ENCODE assay signal across 8 cellular contexts in the genomic region with DNA sequence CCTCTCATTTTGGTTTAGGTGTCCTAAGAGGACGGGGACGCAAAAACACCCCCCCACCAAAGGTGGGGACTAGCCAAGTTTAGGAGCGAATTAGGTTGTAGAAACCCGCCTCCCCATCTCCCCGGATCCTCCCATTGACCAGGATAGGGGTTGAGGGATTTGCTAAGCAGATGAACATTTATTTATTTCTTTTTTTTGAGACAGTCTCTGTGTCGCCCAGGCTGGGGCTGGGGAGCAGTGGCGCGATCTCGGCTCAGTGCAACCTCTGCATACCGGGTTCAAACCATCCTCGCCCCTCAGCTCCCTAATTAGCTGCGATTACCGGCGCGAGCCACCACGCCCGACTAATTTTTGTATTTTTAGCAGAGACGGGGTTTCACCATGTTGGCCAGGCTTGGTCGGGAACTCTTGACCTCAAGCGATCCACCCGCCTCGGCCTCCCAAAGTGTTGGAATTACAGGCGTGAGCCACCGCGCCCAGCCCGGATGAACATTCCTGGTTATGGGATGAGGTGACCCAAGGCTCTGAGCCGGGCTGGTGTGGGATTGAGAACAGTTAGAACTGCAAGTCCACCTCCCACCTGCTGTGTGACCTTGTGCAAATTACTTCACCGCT. TPM values are rescaled to one million over a fixed set of nuclear protein-coding genes. Genes with fewer than 3 reads are reported as not detected.
DNase-seq lines count a peak whose midpoint lies in the region; ATAC-seq, FAIRE-seq and TF ChIP-seq lines count a peak whose summit lies in the region.

No MANE protein-coding gene starts in this region.

- H3K36me3 Mint-ChIP-seq in brain = peaks cover 44% of the 10 kb centered on the region

- H3K4me1 Mint-ChIP-seq in brain = peaks cover 57% of the 10 kb centered on the region
- peaks cover 47% of the 10 kb centered on the region for H3K4me1 Mint-ChIP-seq in stimulated activated naive CD8-positive, alpha-beta T cell treated with anti-CD3 and anti-CD28 coated beads, Interleukin-15, amount 100 ng/mL, for 72 hours

- ATAC-seq in stimulated activated naive CD8-positive, alpha-beta T cell treated with anti-CD3 and anti-CD28 coated beads, Interleukin-15, amount 100 ng/mL, for 72 hours = no peak

- H3K27me3 Mint-ChIP-seq in brain = peaks cover 3% of the 10 kb centered on the region
- no peaks in the 10 kb centered on the region for H3K27me3 Mint-ChIP-seq in stimulated activated naive CD8-positive, alpha-beta T cell treated with anti-CD3 and anti-CD28 coated beads, Interleukin-15, amount 100 ng/mL, for 72 hours

- H3K27ac Mint-ChIP-seq in brain = peak overlapping the region; percentile 97 to 100 (median 99)
- H3K27ac Mint-ChIP-seq in stimulated activated naive CD8-positive, alpha-beta T cell treated with anti-CD3 and anti-CD28 coated beads, Interleukin-15, amount 100 ng/mL, for 72 hours = peak overlapping the region; percentile 99 to 100

- peaks cover 0 to 2% (median 0%) of the 10 kb centered on the region in 5 experiments for H3K9me3 Mint-ChIP-seq in brain
- H3K9me3 Mint-ChIP-seq in stimulated activated naive CD8-positive, alpha-beta T cell treated with anti-CD3 and anti-CD28 coated beads, Interleukin-15, amount 100 ng/mL, for 72 hours = no peaks in the 10 kb centered on the region

- TF ChIP-seq CTCF in brain (conservative IDR thresholded peaks at IDR 0.05) (no peak), kidney epithelial cell (IDR thresholded peaks at IDR 0.05; ENCODE audit: insufficient read depth, low read length, poor library complexity, severe bottlenecking) (no peak)

- H3K27me3 ChIP-seq in kidney epithelial cell (ENCODE audit: control insufficient read depth, insufficient read depth, low read length) = no peaks in the 10 kb centered on the region

- H3K36me3 ChIP-seq in kidney epithelial cell (ENCODE audit: control insufficient read depth, insufficient read depth, low read length) = no peaks in the 10 kb centered on the region

- FAIRE-seq in urothelium cell line (lab: Jason Lieb, UNC) = no peak

- DNase-seq in ELR (ENCODE audit: low read depth) = peak; percentile 50
- DNase-seq in LHCN-M2 (ENCODE audit: low read depth) = peak; percentile 55
- DNase-seq in kidney epithelial cell (ENCODE audit: low read depth) = no peak
- DNase-seq in stimulated activated naive CD8-positive, alpha-beta T cell treated with anti-CD3 and anti-CD28 coated beads, Interleukin-15, amount 100 ng/mL, for 72 hours = peak in 1 of 2 donors; percentile 23
- no peak for DNase-seq in amniotic stem cell (lab: John Stamatoyannopoulos, UW)
- no peak for DNase-seq in urothelium cell line (ENCODE audit: low spot score)
- no peak for DNase-seq in NCI-H2196 treated with DMSO at 0.1 percent for 48 hours (lab: John Stamatoyannopoulos, UW; ENCODE audit: unreplicated experiment)

- H3K4me3 Mint-ChIP-seq in brain = peak overlapping the region; percentile 86 to 98 (median 88)
- H3K4me3 Mint-ChIP-seq in stimulated activated naive CD8-positive, alpha-beta T cell treated with anti-CD3 and anti-CD28 coated beads, Interleukin-15, amount 100 ng/mL, for 72 hours = peak overlapping the region; percentile 98 to 100

- peak overlapping the region; percentile 96 for H3K4me3 ChIP-seq in kidney epithelial cell (ENCODE audit: low read depth, low read length)

RNA-seq across cellular contexts. Expression of a gene that starts 0.9 kb away (rescaled TPM):
- total RNA-seq in LHCN-M2 (2014; rRNA removed) (284 and 301 TPM in 2 replicates), kidney epithelial cell (329 and 361 TPM in 2 replicates)
- 438 TPM for polyA plus RNA-seq in LHCN-M2 (2012)
- polyA plus RNA-seq in brain (ENCODE audit: insufficient read depth, low read depth, low replicate concordance) = 426 TPM

RNA-seq across cellular contexts. Expression of a gene that starts 19.4 kb away (rescaled TPM):
- total RNA-seq in LHCN-M2 (2014; rRNA removed) = 6.3 and 8.4 TPM in 2 replicates
- polyA plus RNA-seq in LHCN-M2 (2012) = 6.6 TPM
- polyA plus RNA-seq in brain (ENCODE audit: insufficient read depth, low read depth, low replicate concordance) = 12.8 TPM
- 4.8 and 9.9 TPM in 2 replicates for total RNA-seq in kidney epithelial cell

RNA-seq across cellular contexts. Expression of a gene that starts 51.0 kb away (rescaled TPM):
- total RNA-seq in LHCN-M2 (2014; rRNA removed) (8.7 and 10.7 TPM in 2 replicates), kidney epithelial cell (4.6 and 12.9 TPM in 2 replicates)
- polyA plus RNA-seq in LHCN-M2 (2012) = 3.4 TPM
- 4.2 TPM for polyA plus RNA-seq in brain (ENCODE audit: insufficient read depth, low read depth, low replicate concordance)

Comparison
In these comparisons a context has a peak if more than half of its experiments do, and no peak if none do; other contexts are left out.
1. DNase-seq: peak in ELR (single experiment) and LHCN-M2 (single experiment); none in kidney epithelial cell (single experiment), amniotic stem cell (single experiment), urothelium cell line (single experiment) and NCI-H2196 treated with DMSO at 0.1 percent for 48 hours (single experiment).